8 cellular contexts compared by ENCODE assay signal in genomic region chr1:28886731-28887417, GRCh38. TPM values are rescaled to one million over a fixed set of nuclear protein-coding genes. Genes with fewer than 3 reads are reported as not detected.
A peak's percentile ranks its signal among the peaks of the same experiment; 100 is the strongest.
DNase-seq lines count a peak whose midpoint lies in the region; ATAC-seq, FAIRE-seq and TF ChIP-seq lines count a peak whose summit lies in the region.

No MANE protein-coding gene starts in this region.

- H3K36me3 Mint-ChIP-seq in WTC11 (no peaks in the 10 kb centered on the region), immature natural killer cell (no peaks in the 10 kb centered on the region)

- CTCF ChIA-PET in WTC11 (lab: Charles Lee), result interaction anchor here (0.5 to 2.2 kb wide), 7 partner anchors 9 to 316 kb away, joined by 3 to 22 read pairs (median 4); partner anchors contain the start of genes EPB41, TMEM200B and YTHDF2

- peak; percentile 8 to 73 (median 46) for TF ChIP-seq POLR2A in spleen (IDR thresholded peaks at IDR 0.05)

- DNase-seq in GM12865 (ENCODE audit: low read depth) (peak; percentile 94), NCI-H2171 (lab: John Stamatoyannopoulos, UW) (peak; percentile 83), WTC11 (ENCODE audit: low spot score) (peak; percentile 93), bronchial epithelial cell (ENCODE audit: low read depth) (peak; percentile 62), immature natural killer cell (peak; percentile 91), spleen (peak; percentile 97)

- peak overlapping the region; percentile 8 to 93 (median 84) for H3K27ac ChIP-seq in spleen

- intact Hi-C loops in spleen (cut with DNase I; ENCODE audit: low total_unique reads), result no loop called here

- H3K4me3 Mint-ChIP-seq in WTC11 (peak overlapping the region; percentile 68), immature natural killer cell (peak overlapping the region; percentile 89 to 93 (median 92))

- H3K9me3 ChIP-seq in spleen, result no peaks in the 10 kb centered on the region

- 0 to 1% (median 1%) methylated on average over 26 to 43 of the region's 43 CpGs for WGBS in spleen, 5 donors

- no peak for TF ChIP-seq CTCF in GM12865 (IDR thresholded peaks at IDR 0.05; ENCODE audit: insufficient read depth, low read depth, low read length, missing control alignments)
- TF ChIP-seq CTCF in WTC11 (IDR thresholded peaks at IDR 0.05), result no peak
- no peak for TF ChIP-seq CTCF in bronchial epithelial cell (IDR thresholded peaks at IDR 0.05; ENCODE audit: insufficient read depth, low read length, severe bottlenecking)
- peak in 5 of 11 experiments; percentile 7 to 41 (median 28) for TF ChIP-seq CTCF in spleen (IDR thresholded peaks at IDR 0.05 in 8 of 11, conservative IDR thresholded peaks at IDR 0.05 in 3 of 11)

- H3K9me3 Mint-ChIP-seq in WTC11 (no peaks in the 10 kb centered on the region), immature natural killer cell (no peaks in the 10 kb centered on the region)

- H3K27me3 Mint-ChIP-seq in WTC11 (ENCODE audit: low read depth), result peaks cover 10% of the 10 kb centered on the region
- H3K27me3 Mint-ChIP-seq in immature natural killer cell (ENCODE audit: low read depth in 3 of 3), result peaks cover 8 to 14% (median 11%) of the 10 kb centered on the region in 3 donors

- H3K27me3 ChIP-seq in bronchial epithelial cell (ENCODE audit: control insufficient read depth, insufficient read depth, low read length) (no peaks in the 10 kb centered on the region), spleen (replicated peaks in 1 of 7) (no peaks in the 10 kb centered on the region)

- POLR2A ChIA-PET in WTC11 (lab: Charles Lee), result interaction anchor here (1.0 to 1.1 kb wide), 2 partner anchors 27 to 237 kb away, joined by 3 read pairs; partner anchors contain the start of gene EPB41

- peaks cover 46% of the 10 kb centered on the region for H3K4me1 Mint-ChIP-seq in WTC11
- peaks cover 46 to 70% of the 10 kb centered on the region in 2 donors for H3K4me1 Mint-ChIP-seq in immature natural killer cell

- H3K27ac Mint-ChIP-seq in WTC11, result 0 out of 2 replicates have a peak overlapping the region, but pooled peaks have one; percentile 14
- peak overlapping the region; percentile 86 to 98 (median 95) for H3K27ac Mint-ChIP-seq in immature natural killer cell

- H3K36me3 ChIP-seq in bronchial epithelial cell (ENCODE audit: control insufficient read depth, insufficient read depth, low read length), result peaks cover 2% of the 10 kb centered on the region
- no peaks in the 10 kb centered on the region for H3K36me3 ChIP-seq in spleen

- ATAC-seq in HG02943 (IDR thresholded peaks at IDR 0.05; ENCODE audit: low read depth, unreplicated experiment), result peak; percentile 60
- ATAC-seq in WTC11, result peak; percentile 64
- ATAC-seq in HG03571 (IDR thresholded peaks at IDR 0.05; ENCODE audit: unreplicated experiment), result no peak

- FAIRE-seq in bronchial epithelial cell (lab: Jason Lieb, UNC), result no peak

- H3K4me1 ChIP-seq in spleen, result peaks cover 18 to 79% (median 56%) of the 10 kb centered on the region in 6 donors

- H3K4me3 ChIP-seq in GM12865 (ENCODE audit: low read depth, low read length) (peak overlapping the region; percentile 93), bronchial epithelial cell (ENCODE audit: low read depth, low read length) (peak overlapping the region; percentile 99), spleen (peak overlapping the region; percentile 60 to 95 (median 76))

TF ChIP-seq in WTC11, 78 proteins besides CTCF, POLR2A, EP300 and RAD21 (continues in another document):
- TF ChIP-seq USF1 (CRISPR knock-in tag; IDR thresholded peaks at IDR 0.05), result peak; percentile 67; the same call in 1 of the 2 replicates
- no peak for TF ChIP-seq ATF2 (CRISPR knock-in tag; IDR thresholded peaks at IDR 0.05; ENCODE audit: borderline replicate concordance, low read depth)
- peak; percentile 64; the same call in 1 of the 2 replicates for TF ChIP-seq MAX (CRISPR knock-in tag; IDR thresholded peaks at IDR 0.05)
- peak; percentile 97 for TF ChIP-seq NFYB (CRISPR knock-in tag; conservative IDR thresholded peaks at IDR 0.05; ENCODE audit: low read depth)
- TF ChIP-seq ZNF121 (CRISPR knock-in tag; IDR thresholded peaks at IDR 0.05), result peak; percentile 94
- TF ChIP-seq CREM (CRISPR knock-in tag; IDR thresholded peaks at IDR 0.05), result peak; percentile 84; the same call in 1 of the 2 replicates
- no peak for TF ChIP-seq EMX1 (CRISPR knock-in tag; IDR thresholded peaks at IDR 0.05)
- TF ChIP-seq FOXP4 (CRISPR knock-in tag; IDR thresholded peaks at IDR 0.05), result peak; percentile 49; the same call in 1 of the 2 replicates
- TF ChIP-seq ZMAT4 (CRISPR knock-in tag; IDR thresholded peaks at IDR 0.05), result no peak
- no peak for TF ChIP-seq CBFB (CRISPR knock-in tag; IDR thresholded peaks at IDR 0.05; ENCODE audit: low read depth)
- no peak for TF ChIP-seq KAT7 (CRISPR knock-in tag; IDR thresholded peaks at IDR 0.05; ENCODE audit: borderline replicate concordance)
- no peak for TF ChIP-seq GRHL2 (CRISPR knock-in tag; IDR thresholded peaks at IDR 0.05; ENCODE audit: insufficient replicate concordance, severe bottlenecking)
- TF ChIP-seq HMGXB4 (CRISPR knock-in tag; IDR thresholded peaks at IDR 0.05), result peak; percentile 54; the same call in 1 of the 2 replicates
- TF ChIP-seq FOXK1 (CRISPR knock-in tag; IDR thresholded peaks at IDR 0.05), result peak; percentile 16; the same call in 1 of the 2 replicates
- TF ChIP-seq E2F5 (CRISPR knock-in tag; IDR thresholded peaks at IDR 0.05), result peak; percentile 53; the same call in 1 of the 2 replicates

RNA-seq across cellular contexts. Expression of gene EPB41, which starts 27.5 kb away (rescaled TPM):
- total RNA-seq in WTC11 (2021), result 80.6 to 85.0 TPM (median 81.2 TPM) in 3 replicates
- total RNA-seq in bronchial epithelial cell, result 21.6 and 28.9 TPM in 2 replicates
- 10 to 100 TPM; 39.7 to 88.9 (median 59.4) TPM for polyA plus RNA-seq in immature natural killer cell
- 100 to 1,000 TPM in 1 of 7 donors, 10 to 100 TPM in 6; 53.6 to 156 (median 82.3) TPM for total RNA-seq in spleen
- polyA plus RNA-seq in spleen, result 10 to 100 TPM in 1 of 3 donors, 1 to 10 TPM in 2; 6.3 to 14.8 (median 8.7) TPM
